ENCODE assay signal across 21 cellular contexts in genomic region chr2:3186766-3187165, GRCh38.
"Had no signal": no experiment of that assay in that cellular context is flagged by ENCODE, and none has a peak within 500 bp of the region (broad histone marks: within the 10 kb centered on the region; RNA-seq: fewer than 3 reads in every experiment).

No MANE protein-coding gene starts in this region.

- H3K27me3 ChIP-seq: colonic mucosa, foreskin keratinocyte, hepatocyte, suprapubic skin, transverse colon, uterus had no signal

- H3K27ac ChIP-seq: colonic mucosa, foreskin keratinocyte, hepatocyte, suprapubic skin, transverse colon, uterus had no signal

- H3K27me3 Mint-ChIP-seq: activated CD4-positive, alpha-beta memory T cell treated with anti-CD3 and anti-CD28 coated beads, Interleukin-2, amount 10 ng/mL, durations not matched to agents 7 days and 5 days; central memory CD8-positive, alpha-beta T cell had no signal

- H3K4me3 Mint-ChIP-seq: activated CD4-positive, alpha-beta memory T cell treated with anti-CD3 and anti-CD28 coated beads, Interleukin-2, amount 10 ng/mL, durations not matched to agents 7 days and 5 days; activated naive CD4-positive, alpha-beta T cell treated with anti-CD3 and anti-CD28 coated beads for 36 hours; central memory CD8-positive, alpha-beta T cell; nephron; T-helper 2 cell treated with Interferon-gamma antibody and Interleukin-4, amounts not matched to agents 5 μg/mL and 100 μg/mL, for 36 hours had no signal

- H3K4me2 ChIP-seq: hepatocyte had no signal

- FAIRE-seq: TTC549 had no signal

- H3K4me3 ChIP-seq: colonic mucosa, hepatocyte, lung, suprapubic skin, transverse colon, uterus had no signal

- H3K4me1 Mint-ChIP-seq: activated CD4-positive, alpha-beta memory T cell treated with anti-CD3 and anti-CD28 coated beads, Interleukin-2, amount 10 ng/mL, durations not matched to agents 7 days and 5 days; central memory CD8-positive, alpha-beta T cell; nephron had no signal

- H3K9me3 ChIP-seq: colonic mucosa, suprapubic skin, transverse colon, uterus had no signal

- H3K79me2 ChIP-seq: hepatocyte had no signal

- H3K27ac Mint-ChIP-seq: activated CD4-positive, alpha-beta memory T cell treated with anti-CD3 and anti-CD28 coated beads, Interleukin-2, amount 10 ng/mL, durations not matched to agents 7 days and 5 days; activated naive CD4-positive, alpha-beta T cell treated with anti-CD3 and anti-CD28 coated beads for 36 hours; nephron; T-helper 2 cell treated with Interferon-gamma antibody and Interleukin-4, amounts not matched to agents 5 μg/mL and 100 μg/mL, for 36 hours had no signal

- H3K36me3 ChIP-seq: colonic mucosa, transverse colon, uterus had no signal

- ATAC-seq: foreskin keratinocyte; left cardiac atrium; stimulated activated naive CD8-positive, alpha-beta T cell treated with anti-CD3 and anti-CD28 coated beads, Interleukin-15, Interleukin-2, amounts not matched to agents 100 U/mL and 50 U/mL, for 24 hours had no signal

- DNase-seq: activated CD4-positive, alpha-beta memory T cell treated with anti-CD3 and anti-CD28 coated beads, Interleukin-2, amount 10 ng/mL, durations not matched to agents 7 days and 5 days; activated CD4-positive, alpha-beta T cell treated with anti-CD3 and anti-CD28 coated beads for 4 hours; activated naive CD4-positive, alpha-beta T cell treated with anti-CD3 and anti-CD28 coated beads for 36 hours; activated T-cell treated with anti-CD3 and anti-CD28 coated beads, Interleukin-2, amount 50 U/mL, for 1 hour; colonic mucosa; foreskin keratinocyte; left cardiac atrium; occipital lobe; retina; stimulated activated CD4-positive, alpha-beta T cell treated with anti-CD3 and anti-CD28 coated beads, Interleukin-12 subunit alpha, Interleukin-12 subunit beta, amount 100 ng/mL, for 4 hours; stimulated activated CD4-positive, alpha-beta T cell treated with anti-CD3 and anti-CD28 coated beads, Interleukin-1b, Interleukin-23, amount 100 ng/mL, for 48 hours; stimulated activated naive CD8-positive, alpha-beta T cell treated with anti-CD3 and anti-CD28 coated beads, Interleukin-15, Interleukin-2, amounts not matched to agents 100 U/mL and 50 U/mL, for 24 hours; transverse colon; uterus had no signal

- H3K4me1 ChIP-seq: colonic mucosa, foreskin keratinocyte, suprapubic skin, transverse colon, uterus had no signal

- H2AFZ ChIP-seq: hepatocyte had no signal

- H3K9me3 Mint-ChIP-seq: activated CD4-positive, alpha-beta memory T cell treated with anti-CD3 and anti-CD28 coated beads, Interleukin-2, amount 10 ng/mL, durations not matched to agents 7 days and 5 days; activated naive CD4-positive, alpha-beta T cell treated with anti-CD3 and anti-CD28 coated beads for 36 hours; central memory CD8-positive, alpha-beta T cell; nephron; T-helper 2 cell treated with Interferon-gamma antibody and Interleukin-4, amounts not matched to agents 5 μg/mL and 100 μg/mL, for 36 hours had no signal
